Comparison of ENCODE assay signal across 10 cellular contexts in genomic region chr10:130341325-130341724, GRCh38.
A peak's percentile ranks its signal among the peaks of the same experiment; 100 is the strongest.
DNase-seq lines count a peak whose midpoint lies in the region; ATAC-seq and TF ChIP-seq lines count a peak whose summit lies in the region.
"Had no signal": no experiment of that assay in that cellular context is flagged by ENCODE, and none has a peak within 500 bp of the region (broad histone marks: within the 10 kb centered on the region; RNA-seq: fewer than 3 reads in every experiment).

No MANE protein-coding gene starts in this region.

- H3K9me3 ChIP-seq in heart left ventricle (no peaks in the 10 kb centered on the region), OCI-LY1 (ENCODE audit: low read length) (no peaks in the 10 kb centered on the region), upper lobe of left lung (no peaks in the 10 kb centered on the region), GM23248 (ENCODE audit: low read depth) (no peaks in the 10 kb centered on the region)
- H3K9me3 ChIP-seq: SJCRH30 had no signal

- H3F3A ChIP-seq in OCI-LY1 (ENCODE audit: insufficient read depth, low read length) (no peaks in the 10 kb centered on the region), GM23248 (ENCODE audit: insufficient read depth) (no peaks in the 10 kb centered on the region)

- no peak overlapping the region for H2AFZ ChIP-seq in OCI-LY1 (ENCODE audit: low read length)
- H2AFZ ChIP-seq in GM23248, result no peak overlapping the region

- H3K4me2 ChIP-seq in OCI-LY1 (ENCODE audit: low read length) (no peak overlapping the region), GM23248 (ENCODE audit: unreplicated experiment) (no peak overlapping the region)

- H4K20me1 ChIP-seq in OCI-LY1 (ENCODE audit: insufficient read depth, low read length) (no peaks in the 10 kb centered on the region), GM23248 (ENCODE audit: insufficient read depth) (no peaks in the 10 kb centered on the region)

- H3K4me1 ChIP-seq in heart left ventricle (no peaks in the 10 kb centered on the region), OCI-LY1 (ENCODE audit: insufficient read depth, low read length, severe bottlenecking) (no peaks in the 10 kb centered on the region), upper lobe of left lung (no peaks in the 10 kb centered on the region), GM23248 (ENCODE audit: insufficient read depth) (no peaks in the 10 kb centered on the region)
- H3K4me1 ChIP-seq: SJCRH30 had no signal

- H3K4me3 ChIP-seq in heart left ventricle (no peak overlapping the region), OCI-LY1 (ENCODE audit: low read depth, low read length, poor library complexity, severe bottlenecking) (no peak overlapping the region), upper lobe of left lung (no peak overlapping the region), GM23248 (no peak overlapping the region)
- H3K4me3 ChIP-seq: SJCRH30 had no signal

- ATAC-seq in heart left ventricle (peak in 2 of 4 donors; percentile 64 to 69), Right ventricle myocardium inferior (no peak), upper lobe of left lung (ENCODE audit: low FRiP score in 2 of 2) (peak in 1 of 2 donors; percentile 51), omental fat pad (ENCODE audit: low FRiP score) (no peak)

- no peak for TF ChIP-seq POLR2A in heart left ventricle (IDR thresholded peaks at IDR 0.05)
- TF ChIP-seq POLR2A in upper lobe of left lung (IDR thresholded peaks at IDR 0.05), result no peak

- no peaks in the 10 kb centered on the region for H3K36me3 ChIP-seq in heart left ventricle
- no peaks in the 10 kb centered on the region for H3K36me3 ChIP-seq in OCI-LY1 (ENCODE audit: insufficient read depth, low read length)
- no peaks in the 10 kb centered on the region for H3K36me3 ChIP-seq in upper lobe of left lung
- no peaks in the 10 kb centered on the region for H3K36me3 ChIP-seq in GM23248 (ENCODE audit: low read depth)
- H3K36me3 ChIP-seq: SJCRH30 had no signal

- H3K9me2 ChIP-seq in OCI-LY1 (ENCODE audit: low read depth, low read length) (no peaks in the 10 kb centered on the region), GM23248 (ENCODE audit: insufficient read depth) (no peaks in the 10 kb centered on the region)

- H3K27ac ChIP-seq in heart left ventricle, result no peak overlapping the region
- H3K27ac ChIP-seq in OCI-LY1 (ENCODE audit: low read depth, low read length, poor library complexity, severe bottlenecking), result no peak overlapping the region
- no peak overlapping the region for H3K27ac ChIP-seq in upper lobe of left lung
- no peak overlapping the region for H3K27ac ChIP-seq in GM23248
- H3K27ac ChIP-seq: SJCRH30 had no signal

- no peak for DNase-seq in heart left ventricle
- DNase-seq in Right ventricle myocardium inferior (ENCODE audit: missing footprints), result no peak
- peak; percentile 60 for DNase-seq in iPS-NIHi7 (ENCODE audit: extremely low spot score)
- no peak for DNase-seq in upper lobe of left lung
- DNase-seq in GM23248, result no peak
- DNase-seq in omental fat pad (ENCODE audit: low spot score), result no peak
- no peak for DNase-seq in NCI-H2081 treated with DMSO at 0.1 percent for 48 hours (lab: John Stamatoyannopoulos, UW)
- DNase-seq: NCI-H1105 treated with DMSO at 0.1 percent for 48 hours had no signal

- no peak for TF ChIP-seq EP300 in upper lobe of left lung (IDR thresholded peaks at IDR 0.05)

- TF ChIP-seq CTCF in heart left ventricle (IDR thresholded peaks at IDR 0.05), result peak in 11 of 12 donors; percentile 25 to 63 (median 46)
- TF ChIP-seq CTCF in OCI-LY1 (IDR thresholded peaks at IDR 0.05; ENCODE audit: low read length), result peak; percentile 66
- peak in 4 of 6 experiments; percentile 25 to 47 (median 35) for TF ChIP-seq CTCF in upper lobe of left lung (IDR thresholded peaks at IDR 0.05)
- TF ChIP-seq CTCF in omental fat pad (IDR thresholded peaks at IDR 0.05), result no peak

- in situ Hi-C loops in GM23248 (cut with MboI), result no loop called here

- H3K9ac ChIP-seq in OCI-LY1 (ENCODE audit: low read length) (no peak overlapping the region), GM23248 (no peak overlapping the region)

- intact Hi-C loops in heart left ventricle (cut with DNase I) (no loop called here), Right ventricle myocardium inferior (cut with DNase I) (no loop called here)

- H3K79me2 ChIP-seq in OCI-LY1 (ENCODE audit: insufficient read depth, low read length) (no peaks in the 10 kb centered on the region), GM23248 (ENCODE audit: insufficient read depth) (no peaks in the 10 kb centered on the region)

- 16 to 25% (median 23%) methylated on average over 6 of the region's 6 CpGs for WGBS in heart left ventricle, 4 donors
- 18 to 20% methylated on average over 5 to 6 of the region's 6 CpGs for WGBS in upper lobe of left lung, 2 donors
- 7% methylated on average over 6 of the region's 6 CpGs for WGBS in GM23248 (ENCODE audit: low coverage in 1 of 2, low lambda C conversion rate in 2 of 2, missing lambda C conversion rate in 2 of 2), 2 experiments

- H3K27me3 ChIP-seq in heart left ventricle, result peaks cover 0 to 20% (median 0%) of the 10 kb centered on the region in 9 donors
- H3K27me3 ChIP-seq in OCI-LY1 (ENCODE audit: insufficient read depth, low read length), result no peaks in the 10 kb centered on the region
- H3K27me3 ChIP-seq in upper lobe of left lung, result no peaks in the 10 kb centered on the region
- H3K27me3 ChIP-seq in GM23248 (replicated peaks; ENCODE audit: insufficient read depth), result no peaks in the 10 kb centered on the region
- H3K27me3 ChIP-seq: SJCRH30 had no signal

Comparison
In these comparisons a context has a peak if more than half of its experiments do, and no peak if none do; other contexts are left out.
1. CTCF ChIP-seq: peak in heart left ventricle (11 of 12), OCI-LY1 (single experiment) and upper lobe of left lung (4 of 6); none in omental fat pad (0 of 3).